In the genomic region with DNA sequence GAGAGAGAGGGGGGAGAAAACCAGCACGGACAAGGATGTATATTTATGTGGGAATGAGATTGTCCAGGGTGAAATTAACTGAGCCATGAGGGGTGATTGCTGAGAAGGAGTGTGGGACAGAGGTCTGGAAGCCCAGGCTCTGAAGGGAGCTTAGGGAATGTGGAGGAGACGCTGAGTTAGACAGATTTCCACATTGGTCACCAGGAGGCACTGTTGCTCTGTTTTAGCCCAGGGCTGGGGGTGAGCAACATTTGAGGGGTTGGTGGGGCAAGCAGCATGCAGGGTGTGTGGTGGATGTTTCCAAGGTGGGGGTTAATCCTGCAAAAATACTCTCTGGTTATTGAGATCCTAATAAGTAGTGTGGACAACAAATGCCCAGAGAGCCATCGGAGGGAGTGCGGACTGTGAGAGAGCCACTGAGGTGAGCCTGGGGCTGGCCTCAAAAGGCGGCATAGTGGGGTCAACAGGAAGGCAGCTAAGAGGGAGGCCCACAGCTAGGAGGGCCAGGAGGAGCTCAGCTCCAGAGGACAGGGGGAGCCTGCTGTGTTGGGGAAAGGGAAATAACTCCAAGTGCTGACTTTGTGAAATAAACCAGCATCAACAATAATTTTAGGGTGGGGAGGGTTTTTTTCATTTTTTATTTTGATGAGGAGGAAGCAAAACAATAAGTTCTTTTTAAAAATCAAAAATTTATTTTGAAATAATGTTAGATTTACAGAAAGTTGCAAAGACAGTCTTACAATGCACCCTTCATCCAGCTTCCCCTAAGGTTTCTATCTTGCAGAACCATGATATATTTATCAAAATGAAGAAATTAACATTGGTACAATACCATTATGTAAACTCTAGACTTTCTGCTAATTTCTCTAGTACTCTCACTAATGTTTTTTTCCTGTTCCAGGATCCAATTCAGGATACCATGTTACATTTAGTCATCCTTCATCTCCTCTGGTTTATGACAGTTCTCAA, we compare ENCODE assay signal across 10 cellular contexts.
DNase-seq lines count a peak whose midpoint lies in the region; ATAC-seq and TF ChIP-seq lines count a peak whose summit lies in the region.
"Had no signal": no experiment of that assay in that cellular context is flagged by ENCODE, and none has a peak within 500 bp of the region (broad histone marks: within the 10 kb centered on the region; RNA-seq: fewer than 3 reads in every experiment).

No MANE protein-coding gene starts in this region.

- no peaks in the 10 kb centered on the region for H3K27me3 ChIP-seq in iPS DF 6.9 (ENCODE audit: control insufficient read depth, insufficient read depth, low read length)

- H3K4me1 Mint-ChIP-seq in activated naive CD4-positive, alpha-beta T cell treated with anti-CD3 and anti-CD28 coated beads, Interleukin-2, amount 10 ng/mL, durations not matched to agents 7 days and 5 days: no peaks in the 10 kb centered on the region

- no peaks in the 10 kb centered on the region for H3K9me3 ChIP-seq in iPS DF 6.9 (ENCODE audit: control insufficient read depth, insufficient read depth, low read length)

- peaks cover 2% of the 10 kb centered on the region; the same call in 1 of the 2 replicates for H3K4me1 ChIP-seq in iPS DF 6.9 (ENCODE audit: control insufficient read depth, insufficient read depth, low read length)

- no peak for ATAC-seq in HG02678 (IDR thresholded peaks at IDR 0.05; ENCODE audit: unreplicated experiment)
- no peak for ATAC-seq in sciatic nerve

- H3K4me3 ChIP-seq in AG09309 (ENCODE audit: control insufficient read depth, low read depth, low read length) (no peak overlapping the region), iPS DF 6.9 (ENCODE audit: low read length) (no peak overlapping the region)

- no peak overlapping the region for H3K27ac Mint-ChIP-seq in activated naive CD4-positive, alpha-beta T cell treated with anti-CD3 and anti-CD28 coated beads, Interleukin-2, amount 10 ng/mL, durations not matched to agents 7 days and 5 days
- H3K27ac Mint-ChIP-seq: T-helper 1 cell treated with Interleukin-12 subunit alpha and Interleukin-12 subunit beta and Interleukin-4 antibody, amounts not matched to agents 30 μg/mL and 1 μg/mL, for 36 hours had no signal

- in situ Hi-C loops in GM13976 (cut with MboI; ENCODE audit: low sequenced_read_pairs, unreplicated experiment): no loop called here
- in situ Hi-C loops in SK-MEL-5 (cut with HindIII; ENCODE audit: low pct_unique_long_range_greater_than_20kb, low sequenced_read_pairs): no loop called here

- no peak overlapping the region for H3K4me3 Mint-ChIP-seq in activated naive CD4-positive, alpha-beta T cell treated with anti-CD3 and anti-CD28 coated beads, Interleukin-2, amount 10 ng/mL, durations not matched to agents 7 days and 5 days
- H3K4me3 Mint-ChIP-seq: T-helper 1 cell treated with Interleukin-12 subunit alpha and Interleukin-12 subunit beta and Interleukin-4 antibody, amounts not matched to agents 30 μg/mL and 1 μg/mL, for 36 hours had no signal

- no peaks in the 10 kb centered on the region for H3K9me3 Mint-ChIP-seq in activated naive CD4-positive, alpha-beta T cell treated with anti-CD3 and anti-CD28 coated beads, Interleukin-2, amount 10 ng/mL, durations not matched to agents 7 days and 5 days
- H3K9me3 Mint-ChIP-seq: T-helper 1 cell treated with Interleukin-12 subunit alpha and Interleukin-12 subunit beta and Interleukin-4 antibody, amounts not matched to agents 30 μg/mL and 1 μg/mL, for 36 hours had no signal

- TF ChIP-seq CTCF in AG09309 (IDR thresholded peaks at IDR 0.05; ENCODE audit: control insufficient read depth, insufficient read depth, low read depth, low read length, missing control alignments) (peak; percentile 58), GM13976 (IDR thresholded peaks at IDR 0.05; ENCODE audit: borderline replicate concordance, control extremely low read depth, extremely low read depth, insufficient read depth, missing control alignments) (peak; percentile 27)

- H3K36me3 Mint-ChIP-seq in activated naive CD4-positive, alpha-beta T cell treated with anti-CD3 and anti-CD28 coated beads, Interleukin-2, amount 10 ng/mL, durations not matched to agents 7 days and 5 days: no peaks in the 10 kb centered on the region

- H3K27ac ChIP-seq in iPS DF 6.9 (ENCODE audit: low read length): no peak overlapping the region

- no peaks in the 10 kb centered on the region for H3K36me3 ChIP-seq in iPS DF 6.9 (ENCODE audit: control insufficient read depth, insufficient read depth, low read length)

- H3K27me3 Mint-ChIP-seq in activated naive CD4-positive, alpha-beta T cell treated with anti-CD3 and anti-CD28 coated beads, Interleukin-2, amount 10 ng/mL, durations not matched to agents 7 days and 5 days: peaks cover 24% of the 10 kb centered on the region

- CTCF ChIA-PET in activated naive CD4-positive, alpha-beta T cell treated with anti-CD3 and anti-CD28 coated beads, Interleukin-2, amount 10 ng/mL, durations not matched to agents 7 days and 5 days (lab: Charles Lee): interaction anchor here (0.6 to 1.3 kb wide), 8 partner anchors 10 to 253 kb away, joined by 3 to 4 read pairs (median 3); no protein-coding TSS in a partner anchor

- DNase-seq in AG09309 (ENCODE audit: low read depth): no peak
- DNase-seq in GM13976 (ENCODE audit: low spot score): no peak
- peak; percentile 46 for DNase-seq in SK-MEL-5 (ENCODE audit: low read depth, low spot score)
- peak; percentile 43 for DNase-seq in iPS DF 6.9 (ENCODE audit: low read depth, low spot score)
- no peak for DNase-seq in effector CD4-positive, alpha-beta T cell
- no peak for DNase-seq in activated naive CD4-positive, alpha-beta T cell treated with anti-CD3 and anti-CD28 coated beads, Interleukin-2, amount 10 ng/mL, durations not matched to agents 7 days and 5 days
- no peak for DNase-seq in sciatic nerve (ENCODE audit: low spot score)
- DNase-seq: activated naive CD4-positive, alpha-beta T cell treated with Interleukin-2 at 50 U/mL for 16 hours had no signal

- WGBS in iPS DF 6.9 (ENCODE audit: insufficient coverage, insufficient read length): no CpG with 5 or more reads among the region's 5 CpGs

- intact Hi-C loops in sciatic nerve (cut with DNase I): no loop called here

Comparison
In these comparisons a context has a peak if more than half of its experiments do, and no peak if none do; other contexts are left out.
1. DNase-seq: peak in SK-MEL-5 (single experiment) and iPS DF 6.9 (single experiment); none in AG09309 (single experiment), GM13976 (single experiment), effector CD4-positive, alpha-beta T cell (single experiment), activated naive CD4-positive, alpha-beta T cell treated with anti-CD3 and anti-CD28 coated beads, Interleukin-2, amount 10 ng/mL, durations not matched to agents 7 days and 5 days (single experiment) and sciatic nerve (single experiment).